In genomic region chr20:59020938-59021551, GRCh38 we compare ENCODE assay signal across 1 cellular context.
TF ChIP-seq lines count a peak whose summit lies in the region.

No MANE protein-coding gene starts in this region.

TF ChIP-seq in K562, 482 proteins besides CTCF, POLR2A, EP300 and RAD21 (continued from another document and continues in another):
- TF ChIP-seq FOXO4 (CRISPR knock-in tag; IDR thresholded peaks at IDR 0.05) (no peak), FOXA3 (CRISPR knock-in tag; conservative IDR thresholded peaks at IDR 0.05 in 1 of 2, IDR thresholded peaks at IDR 0.05 in 1 of 2) (no peak), MGA (IDR thresholded peaks at IDR 0.05) (no peak), CREBBP (IDR thresholded peaks at IDR 0.05; ENCODE audit: low read depth, low read length) (no peak), CHD2 (IDR thresholded peaks at IDR 0.05; ENCODE audit: low read depth, low read length) (no peak; the same call in 1 of the 2 replicates), TFE3 (CRISPR knock-in tag; IDR thresholded peaks at IDR 0.05) (no peak), RFX5 (IDR thresholded peaks at IDR 0.05; ENCODE audit: low read depth, low read length) (no peak), HDAC1 (IDR thresholded peaks at IDR 0.05) (peak; percentile 18 to 77; a peak in 1 of 4 replicates), NBN (IDR thresholded peaks at IDR 0.05; ENCODE audit: low read depth) (peak; percentile 83), ZC3H4 (CRISPR knock-in tag; IDR thresholded peaks at IDR 0.05; ENCODE audit: borderline replicate concordance) (no peak), ZNF407 (IDR thresholded peaks at IDR 0.05; ENCODE audit: low read depth) (no peak), ZBTB8A (IDR thresholded peaks at IDR 0.05; ENCODE audit: partially characterized antibody) (no peak), U2AF2 (optimal IDR thresholded peaks at IDR 0.05; ENCODE audit: low read depth, low read length) (no peak), GTF2A2 (tag; IDR thresholded peaks at IDR 0.05) (no peak), THRAP3 (IDR thresholded peaks at IDR 0.05; ENCODE audit: borderline replicate concordance) (no peak), GATAD2B (IDR thresholded peaks at IDR 0.05; ENCODE audit: borderline replicate concordance) (no peak), EZH2 (IDR thresholded peaks at IDR 0.05; ENCODE audit: borderline replicate concordance, low read depth, low read length) (no peak; the same call in 1 of the 2 replicates), E2F5 (CRISPR knock-in tag; IDR thresholded peaks at IDR 0.05) (no peak), CREB5 (CRISPR knock-in tag; IDR thresholded peaks at IDR 0.05) (no peak), HDGF (IDR thresholded peaks at IDR 0.05) (no peak), ATF2 (CRISPR knock-in tag; IDR thresholded peaks at IDR 0.05) (no peak), NCOA6 (IDR thresholded peaks at IDR 0.05) (0 out of 2 replicates have a peak, but pooled peaks have one; percentile 36), TRIM28 (IDR thresholded peaks at IDR 0.05) (peak; percentile 68; the same call in 1 of the 2 replicates), PHF8 (IDR thresholded peaks at IDR 0.05; ENCODE audit: borderline replicate concordance, low read length) (no peak), YBX1 (IDR thresholded peaks at IDR 0.05) (no peak)
